In the genomic region with DNA sequence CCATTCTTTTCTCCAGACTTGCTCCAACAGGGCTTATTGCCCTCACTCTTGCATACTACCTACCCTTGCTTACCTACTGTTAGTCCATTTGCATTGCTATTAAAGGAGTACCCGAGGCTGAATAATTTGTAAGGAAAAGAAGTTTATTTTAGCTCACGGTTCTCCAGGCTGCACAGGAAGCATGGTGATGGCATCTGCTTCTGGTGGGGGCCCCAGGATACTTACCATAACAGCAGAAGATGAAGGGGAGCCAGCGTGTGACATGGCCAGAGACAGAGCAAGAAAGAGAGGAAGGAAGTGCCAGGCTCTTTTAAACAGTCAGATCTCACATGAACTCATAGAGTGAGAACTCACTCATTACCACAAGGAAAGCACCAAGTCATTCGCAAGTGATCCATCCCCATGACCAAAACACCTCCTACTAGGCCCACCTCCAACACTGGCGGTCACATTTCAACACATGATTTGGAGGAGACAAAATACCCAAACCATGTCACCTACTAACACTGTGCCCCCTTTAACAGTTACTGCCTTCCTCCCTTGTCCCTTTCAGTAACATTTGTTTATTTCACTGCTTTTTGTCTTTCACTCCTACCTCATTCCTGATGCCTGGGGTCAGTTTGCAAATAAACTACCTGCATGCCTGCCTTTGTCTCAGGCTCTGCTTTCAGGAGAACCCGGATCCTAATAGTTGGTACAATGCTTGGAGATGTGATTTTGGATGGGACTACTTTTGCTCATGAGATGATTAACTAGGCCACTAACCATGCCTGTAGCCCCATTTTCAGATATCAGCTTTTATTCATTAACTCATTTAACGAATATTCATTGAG, we compare ENCODE assay signal across 12 cellular contexts. TPM values are rescaled to one million over a fixed set of nuclear protein-coding genes. Genes with fewer than 3 reads are reported as not detected.
DNase-seq lines count a peak whose midpoint lies in the region; ATAC-seq and TF ChIP-seq lines count a peak whose summit lies in the region.
"Had no signal": no experiment of that assay in that cellular context is flagged by ENCODE, and none has a peak within 500 bp of the region (broad histone marks: within the 10 kb centered on the region; RNA-seq: fewer than 3 reads in every experiment).

No MANE protein-coding gene starts in this region.

- no peak for TF ChIP-seq CTCF in dorsolateral prefrontal cortex (IDR thresholded peaks at IDR 0.05 in 54 of 56, conservative IDR thresholded peaks at IDR 0.05 in 2 of 56; ENCODE audit: low read depth in 1 of 56, partially characterized antibody in 56 of 56)
- no peak for TF ChIP-seq CTCF in right atrium auricular region (IDR thresholded peaks at IDR 0.05)

- no peak overlapping the region for H3K4me3 Mint-ChIP-seq in activated T-helper 2 cell treated with anti-CD3 and anti-CD28 coated beads, Interferon-gamma antibody, Interleukin-2, Interleukin-4, amounts not matched to agents 10 μg/mL and 5 μg/mL and 100 μg/mL, durations not matched to agents 14 hours and 24 hours and 36 hours (ENCODE audit: low read depth)

- ATAC-seq in GM18868 (IDR thresholded peaks at IDR 0.05; ENCODE audit: unreplicated experiment): peak; percentile 88
- ATAC-seq in GM21737 (IDR thresholded peaks at IDR 0.05; ENCODE audit: unreplicated experiment): peak; percentile 68
- peak; percentile 85 for ATAC-seq in HG03432 (IDR thresholded peaks at IDR 0.05; ENCODE audit: unreplicated experiment)

- no peaks in the 10 kb centered on the region for H3K4me1 ChIP-seq in right atrium auricular region

- H3K4me3 ChIP-seq in dorsolateral prefrontal cortex (no peak overlapping the region), right atrium auricular region (no peak overlapping the region)
- H3K4me3 ChIP-seq: pancreas, SK-N-MC had no signal

- no peaks in the 10 kb centered on the region for H3K9me3 Mint-ChIP-seq in activated T-helper 2 cell treated with anti-CD3 and anti-CD28 coated beads, Interferon-gamma antibody, Interleukin-2, Interleukin-4, amounts not matched to agents 10 μg/mL and 5 μg/mL and 100 μg/mL, durations not matched to agents 14 hours and 24 hours and 36 hours

- intact Hi-C loops in dorsolateral prefrontal cortex (cut with DNase I): no loop called here
- intact Hi-C loops in activated T-helper 2 cell treated with anti-CD3 and anti-CD28 coated beads, Interferon-gamma antibody, Interleukin-2, Interleukin-4, amounts not matched to agents 10 μg/mL and 5 μg/mL and 100 μg/mL, durations not matched to agents 14 hours and 24 hours and 36 hours (cut with micrococcal nuclease): no loop called here

- H3K27ac ChIP-seq in dorsolateral prefrontal cortex: no peak overlapping the region
- H3K27ac ChIP-seq in right atrium auricular region: no peak overlapping the region
- H3K27ac ChIP-seq: HL-60, pancreas, SK-N-MC had no signal

- H3K27me3 ChIP-seq in dorsolateral prefrontal cortex (no peaks in the 10 kb centered on the region), right atrium auricular region (no peaks in the 10 kb centered on the region)
- H3K27me3 ChIP-seq: pancreas had no signal

- peaks cover 6% of the 10 kb centered on the region for H3K27me3 Mint-ChIP-seq in activated T-helper 2 cell treated with anti-CD3 and anti-CD28 coated beads, Interferon-gamma antibody, Interleukin-2, Interleukin-4, amounts not matched to agents 10 μg/mL and 5 μg/mL and 100 μg/mL, durations not matched to agents 14 hours and 24 hours and 36 hours (ENCODE audit: low read depth)

- no peaks in the 10 kb centered on the region for H3K9me3 ChIP-seq in right atrium auricular region

- H3K4me1 Mint-ChIP-seq in activated T-helper 2 cell treated with anti-CD3 and anti-CD28 coated beads, Interferon-gamma antibody, Interleukin-2, Interleukin-4, amounts not matched to agents 10 μg/mL and 5 μg/mL and 100 μg/mL, durations not matched to agents 14 hours and 24 hours and 36 hours (ENCODE audit: low read depth): peaks cover 4% of the 10 kb centered on the region

- H3K27ac Mint-ChIP-seq in activated T-helper 2 cell treated with anti-CD3 and anti-CD28 coated beads, Interferon-gamma antibody, Interleukin-2, Interleukin-4, amounts not matched to agents 10 μg/mL and 5 μg/mL and 100 μg/mL, durations not matched to agents 14 hours and 24 hours and 36 hours: no peak overlapping the region

- no peaks in the 10 kb centered on the region for H3K36me3 Mint-ChIP-seq in activated T-helper 2 cell treated with anti-CD3 and anti-CD28 coated beads, Interferon-gamma antibody, Interleukin-2, Interleukin-4, amounts not matched to agents 10 μg/mL and 5 μg/mL and 100 μg/mL, durations not matched to agents 14 hours and 24 hours and 36 hours (ENCODE audit: low read depth)

- DNase-seq in kidney tubule cell (ENCODE audit: low spot score) (peak; percentile 37), dorsolateral prefrontal cortex (no peak), NCI-H2171 treated with DMSO at 0.1 percent for 48 hours (lab: John Stamatoyannopoulos, UW) (no peak), right atrium auricular region (ENCODE audit: low spot score) (no peak)
- no peak for DNase-seq in activated T-helper 2 cell treated with anti-CD3 and anti-CD28 coated beads, Interferon-gamma antibody, Interleukin-2, Interleukin-4, amounts not matched to agents 10 μg/mL and 5 μg/mL and 100 μg/mL, durations not matched to agents 14 hours and 24 hours and 36 hours (ENCODE audit: low spot score)
- DNase-seq: NCI-H2029, pancreas had no signal

- H3K36me3 ChIP-seq in right atrium auricular region: no peaks in the 10 kb centered on the region
- H3K36me3 ChIP-seq: pancreas had no signal

RNA-seq across cellular contexts. Expression of gene CSRP2, which starts 41.6 kb away (rescaled TPM):
- 10 to 100 TPM; 13.5 to 65.4 (median 26.9) TPM for total RNA-seq in dorsolateral prefrontal cortex
- 0.84 and 3.5 TPM in 2 replicates for total RNA-seq in activated T-helper 2 cell treated with anti-CD3 and anti-CD28 coated beads, Interferon-gamma antibody, Interleukin-2, Interleukin-4, amounts not matched to agents 10 μg/mL and 5 μg/mL and 100 μg/mL, durations not matched to agents 14 hours and 24 hours and 36 hours
- total RNA-seq in right atrium auricular region: 10 to 100 TPM in 1 of 2 donors, 1 to 10 TPM in 1; 6.4 to 11.6 TPM
